In the genomic region with DNA sequence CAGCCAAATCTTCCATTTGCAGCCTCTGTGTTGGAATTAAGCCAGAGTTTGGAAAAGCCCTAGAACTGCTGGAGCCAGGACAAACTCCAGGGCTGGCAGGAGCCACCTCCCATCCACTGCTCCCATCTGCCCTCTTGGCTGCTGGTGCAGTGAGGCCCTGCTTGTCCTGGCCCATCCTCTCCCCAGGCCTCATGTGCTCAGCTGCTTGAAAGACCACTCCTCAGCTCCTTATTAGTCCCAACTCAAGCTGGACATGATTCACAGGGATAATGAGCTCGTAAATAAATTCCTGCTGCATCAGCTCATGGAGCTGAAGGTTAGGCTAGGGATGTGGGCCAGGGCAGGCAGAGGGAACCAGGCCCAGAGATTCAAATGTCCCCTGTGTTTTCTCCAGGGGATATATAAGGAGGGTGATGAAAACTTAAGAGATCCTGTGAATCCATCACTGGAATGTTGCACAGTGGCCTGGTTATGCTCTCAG, we compare ENCODE assay signal across 10 cellular contexts.
DNase-seq lines count a peak whose midpoint lies in the region; ATAC-seq and TF ChIP-seq lines count a peak whose summit lies in the region.
"Had no signal": no experiment of that assay in that cellular context is flagged by ENCODE, and none has a peak within 500 bp of the region (broad histone marks: within the 10 kb centered on the region; RNA-seq: fewer than 3 reads in every experiment).

No MANE protein-coding gene starts in this region.

- H3K27me3 ChIP-seq in fibroblast of lung (ENCODE audit: control insufficient read depth, insufficient read depth, low read length) (no peaks in the 10 kb centered on the region), neural progenitor cell (no peaks in the 10 kb centered on the region)
- H3K27me3 ChIP-seq: pancreas had no signal

- peaks cover 16% of the 10 kb centered on the region for H3K27me3 Mint-ChIP-seq in neural progenitor cell (ENCODE audit: insufficient read depth, low read depth)

- no peak overlapping the region for H3K27ac ChIP-seq in fibroblast of lung (ENCODE audit: insufficient read depth, low read length)
- no peak overlapping the region for H3K27ac ChIP-seq in neural progenitor cell
- H3K27ac ChIP-seq: pancreas had no signal

- H3K9ac ChIP-seq in fibroblast of lung (ENCODE audit: insufficient read depth, low read length): no peak overlapping the region
- no peak overlapping the region for H3K9ac ChIP-seq in neural progenitor cell

- DNase-seq in AG08396 (ENCODE audit: low spot score) (peak; percentile 52), NCI-H1694 treated with DMSO at 0.1 percent for 48 hours (lab: John Stamatoyannopoulos, UW) (peak; percentile 58), fibroblast of lung (ENCODE audit: low read depth in 2 of 2) (peak; percentile 34 to 61), neural progenitor cell (ENCODE audit: low spot score) (no peak), putamen (ENCODE audit: low spot score) (no peak), T-helper 9 cell (no peak)
- DNase-seq in stimulated activated CD4-positive, alpha-beta T cell treated with anti-CD3 and anti-CD28 coated beads, Interleukin-4, amount 100 ng/mL, for 24 hours: no peak
- DNase-seq: NCI-H2171 had no signal

- no peak for ATAC-seq in HG03432 (IDR thresholded peaks at IDR 0.05; ENCODE audit: unreplicated experiment)

- H2AFZ ChIP-seq in fibroblast of lung (ENCODE audit: low read length): no peak overlapping the region
- no peak overlapping the region for H2AFZ ChIP-seq in neural progenitor cell (replicated peaks)

- H4K20me1 ChIP-seq in fibroblast of lung (ENCODE audit: control insufficient read depth, extremely low read depth, insufficient read depth, low read length) (no peaks in the 10 kb centered on the region), neural progenitor cell (ENCODE audit: low read depth) (no peaks in the 10 kb centered on the region)

- H3K4me3 Mint-ChIP-seq in neural progenitor cell: no peak overlapping the region

- peak overlapping the region; percentile 45 for H3K4me2 ChIP-seq in fibroblast of lung (ENCODE audit: extremely low read depth, insufficient read depth, low read length)
- H3K4me2 ChIP-seq in neural progenitor cell: no peak overlapping the region

- H3F3A ChIP-seq in neural progenitor cell (ENCODE audit: low read depth): no peaks in the 10 kb centered on the region

- H3K4me3 ChIP-seq in fibroblast of lung (replicated peaks in 1 of 4; ENCODE audit: control extremely low read depth in 1 of 4, insufficient read depth in 1 of 4, low read depth in 3 of 4, low read length in 4 of 4) (no peak overlapping the region), neural progenitor cell (no peak overlapping the region)
- H3K4me3 ChIP-seq: pancreas had no signal

- TF ChIP-seq CTCF in fibroblast of lung (conservative IDR thresholded peaks at IDR 0.05 in 1 of 2, IDR thresholded peaks at IDR 0.05 in 1 of 2; ENCODE audit: low read depth in 1 of 2, low read length in 2 of 2) (no peak), neural progenitor cell (IDR thresholded peaks at IDR 0.05) (no peak)

- H3K4me1 ChIP-seq in fibroblast of lung (ENCODE audit: control insufficient read depth, extremely low read depth, insufficient read depth, low read length): peaks cover 4% of the 10 kb centered on the region
- peaks cover 4% of the 10 kb centered on the region for H3K4me1 ChIP-seq in neural progenitor cell
- H3K4me1 ChIP-seq: pancreas had no signal

- peaks cover 6% of the 10 kb centered on the region for H3K9me3 Mint-ChIP-seq in neural progenitor cell

- H3K36me3 Mint-ChIP-seq in neural progenitor cell: no peaks in the 10 kb centered on the region

- H3K9me3 ChIP-seq in fibroblast of lung (ENCODE audit: control insufficient read depth, insufficient read depth, low read depth, low read length) (no peaks in the 10 kb centered on the region), neural progenitor cell (ENCODE audit: low read depth) (no peaks in the 10 kb centered on the region)
- H3K9me3 ChIP-seq: pancreas had no signal

- peak overlapping the region; percentile 19 for H3K27ac Mint-ChIP-seq in neural progenitor cell

- H3K36me3 ChIP-seq in fibroblast of lung (ENCODE audit: control insufficient read depth, insufficient read depth, low read length): no peaks in the 10 kb centered on the region
- no peaks in the 10 kb centered on the region for H3K36me3 ChIP-seq in neural progenitor cell
- H3K36me3 ChIP-seq: pancreas had no signal

- H3K4me1 Mint-ChIP-seq in neural progenitor cell: peaks cover 47% of the 10 kb centered on the region

- H3K79me2 ChIP-seq in fibroblast of lung (ENCODE audit: control insufficient read depth, insufficient read depth, low read length) (no peaks in the 10 kb centered on the region), neural progenitor cell (ENCODE audit: low read depth) (no peaks in the 10 kb centered on the region)

Comparison
In these comparisons a context has a peak if more than half of its experiments do, and no peak if none do; other contexts are left out.
1. DNase-seq: peak in AG08396 (single experiment), NCI-H1694 treated with DMSO at 0.1 percent for 48 hours (single experiment) and fibroblast of lung (2 of 2); none in neural progenitor cell (single experiment), stimulated activated CD4-positive, alpha-beta T cell treated with anti-CD3 and anti-CD28 coated beads, Interleukin-4, amount 100 ng/mL, for 24 hours (single experiment), putamen (single experiment) and T-helper 9 cell (single experiment).